Comparison of ENCODE assay signal across 24 cellular contexts in genomic region chr2:20991031-20991430, GRCh38. TPM values are rescaled to one million over a fixed set of nuclear protein-coding genes. Genes with fewer than 3 reads are reported as not detected.
"Had no signal": no experiment of that assay in that cellular context is flagged by ENCODE, and none has a peak within 500 bp of the region (broad histone marks: within the 10 kb centered on the region; RNA-seq: fewer than 3 reads in every experiment).

No MANE protein-coding gene starts in this region.

- H3K4me3 ChIP-seq: coronary artery, hepatocyte, mucosa of descending colon, spleen, thyroid gland, uterus had no signal

- H3K27me3 ChIP-seq: brain microvascular endothelial cell, foreskin keratinocyte, hepatocyte, thyroid gland, uterus had no signal

- H3K9me3 ChIP-seq: mucosa of descending colon, spleen, thyroid gland, uterus had no signal

- H3K27ac ChIP-seq: brain microvascular endothelial cell, foreskin keratinocyte, hepatocyte, spleen, thyroid gland had no signal

- H3K36me3 ChIP-seq: brain microvascular endothelial cell, spleen, thyroid gland, uterus had no signal

- DNase-seq: activated CD4-positive, alpha-beta T cell treated with anti-CD3 and anti-CD28 coated beads for 1 hour; activated CD4-positive, alpha-beta T cell treated with anti-CD3 and anti-CD28 coated beads, Interleukin-2, amount 50 U/mL, for 1 hour; activated CD8-positive, alpha-beta T cell treated with anti-CD3 and anti-CD28 coated beads, Interleukin-2, amount 10 ng/mL, durations not matched to agents 7 days and 5 days; activated gamma-delta T cell treated with Interleukin-2 at 50 U/mL for 16 hours; aorta; brain microvascular endothelial cell; erythroblast; foreskin keratinocyte; glutamatergic neuron; left ventricle myocardium superior; mucosa of descending colon; nephron progenitor cell; occipital lobe; posterior cingulate gyrus; spleen; stimulated activated CD4-positive, alpha-beta T cell treated with anti-CD3 and anti-CD28 coated beads, Interleukin-4, amount 100 ng/mL, for 1 hour; stimulated activated naive CD4-positive, alpha-beta T cell; T-helper 9 cell; thyroid gland; uterus had no signal

- H3K4me1 ChIP-seq: foreskin keratinocyte, spleen, thyroid gland had no signal

- ATAC-seq: activated CD8-positive, alpha-beta T cell treated with anti-CD3 and anti-CD28 coated beads, Interleukin-2, amount 10 ng/mL, durations not matched to agents 7 days and 5 days; foreskin keratinocyte; left ventricle myocardium superior; mucosa of descending colon had no signal

RNA-seq across cellular contexts. Expression of gene APOB, which starts 52.8 kb away (rescaled TPM):
- total RNA-seq: activated CD8-positive, alpha-beta T cell treated with anti-CD3 and anti-CD28 coated beads, Interleukin-2, amount 10 ng/mL, durations not matched to agents 7 days and 5 days; activated T-helper 1 cell treated with anti-CD3 and anti-CD28 coated beads, Interleukin-12 subunit alpha, Interleukin-12 subunit beta, Interleukin-2, Interleukin-4 antibody, amounts not matched to agents 30 ng/mL and 10 ng/mL and 1 ng/mL, durations not matched to agents 14 hours and 24 hours and 36 hours; foreskin keratinocyte; T-helper 1 cell treated with Interleukin-12 subunit alpha and Interleukin-12 subunit beta and Interleukin-4 antibody, amounts not matched to agents 30 ng/mL and 1 ng/mL, for 36 hours had no signal
- polyA plus RNA-seq: foreskin keratinocyte had no signal
